In genomic region chr9:104869801-104870200, GRCh38 we compare ENCODE assay signal across 12 cellular contexts. TPM values are rescaled to one million over a fixed set of nuclear protein-coding genes. Genes with fewer than 3 reads are reported as not detected.
DNase-seq lines count a peak whose midpoint lies in the region; ATAC-seq, FAIRE-seq and TF ChIP-seq lines count a peak whose summit lies in the region.
"Had no signal": no experiment of that assay in that cellular context is flagged by ENCODE, and none has a peak within 500 bp of the region (broad histone marks: within the 10 kb centered on the region; RNA-seq: fewer than 3 reads in every experiment).

No MANE protein-coding gene starts in this region.

- peak overlapping the region; percentile 35; the same call in 1 of the 2 replicates for H2BK20ac ChIP-seq in IMR-90 (ENCODE audit: low read depth, low read length)

- TF ChIP-seq POLR2A in IMR-90 (IDR thresholded peaks at IDR 0.05; ENCODE audit: low read depth, low read length): no peak

- in situ Hi-C loops in IMR-90 (cut with MboI; ENCODE audit: low sequenced_read_pairs): loop anchor here (10.0 kb wide), 2 partner anchors 195 to 545 kb away; no protein-coding TSS in a partner anchor
- in situ Hi-C loops in GM13976 (cut with MboI; ENCODE audit: low sequenced_read_pairs, unreplicated experiment): loop anchor here (10.0 to 25.0 kb wide), 2 partner anchors 285 to 542 kb away; no protein-coding TSS in a partner anchor

- no peaks in the 10 kb centered on the region for H3K9me3 ChIP-seq in IMR-90 (ENCODE audit: control insufficient read depth, insufficient read depth, low read length)
- no peaks in the 10 kb centered on the region for H3K9me3 ChIP-seq in mesodermal cell (ENCODE audit: control insufficient read depth, low read length)
- no peaks in the 10 kb centered on the region for H3K9me3 ChIP-seq in subcutaneous abdominal adipose tissue (ENCODE audit: control insufficient read depth in 5 of 5, low read length in 5 of 5)
- H3K9me3 ChIP-seq: Caco-2 had no signal

- H3K27ac ChIP-seq in IMR-90 (ENCODE audit: insufficient read depth, low read length) (peak overlapping the region; percentile 95; the same call in 1 of the 2 replicates), mesodermal cell (ENCODE audit: low read depth, low read length, severe bottlenecking) (peak overlapping the region; percentile 81), subcutaneous abdominal adipose tissue (ENCODE audit: low read depth, low read length) (peak overlapping the region; percentile 81)

- dilution Hi-C loops in IMR-90 (cut with HindIII; ENCODE audit: low sequenced_read_pairs, unreplicated experiment): no loop called here

- H3K4ac ChIP-seq in IMR-90 (ENCODE audit: low read depth, low read length): peak overlapping the region; percentile 75

- H2AK9ac ChIP-seq in IMR-90 (replicated peaks; ENCODE audit: low read depth, low read length, poor library complexity): no peak overlapping the region

- peak overlapping the region; percentile 36 for H2BK5ac ChIP-seq in IMR-90 (ENCODE audit: low read depth, low read length, poor library complexity, severe bottlenecking)

- H3K4me3 ChIP-seq in IMR-90 (ENCODE audit: insufficient read depth, low read depth, low read length) (no peak overlapping the region), bronchial epithelial cell (ENCODE audit: low read depth, low read length) (no peak overlapping the region), mesodermal cell (ENCODE audit: extremely low read depth, insufficient read depth, low read length, poor library complexity, severe bottlenecking) (no peak overlapping the region), subcutaneous abdominal adipose tissue (ENCODE audit: low read depth in 1 of 5, low read length in 5 of 5) (no peak overlapping the region)

- H3K14ac ChIP-seq in IMR-90 (replicated peaks; ENCODE audit: low read depth, low read length): peak overlapping the region; percentile 62

- H3K36me3 ChIP-seq in IMR-90 (ENCODE audit: control insufficient read depth, insufficient read depth, low read length) (peaks cover 24% of the 10 kb centered on the region), bronchial epithelial cell (ENCODE audit: control insufficient read depth, insufficient read depth, low read length) (peaks cover 1% of the 10 kb centered on the region), mesodermal cell (ENCODE audit: control insufficient read depth, insufficient read depth, low read length) (peaks cover 2% of the 10 kb centered on the region), subcutaneous abdominal adipose tissue (ENCODE audit: control insufficient read depth in 5 of 5, insufficient read depth in 5 of 5, low read length in 5 of 5) (peaks cover 29 to 72% (median 49%) of the 10 kb centered on the region in 5 donors)

- peak overlapping the region; percentile 68; the same call in 1 of the 2 replicates for H2BK120ac ChIP-seq in IMR-90 (ENCODE audit: low read depth, low read length)

- peaks cover 11% of the 10 kb centered on the region for H4K20me1 ChIP-seq in IMR-90 (ENCODE audit: insufficient read depth, low read length)

- no peak overlapping the region for H3K9ac ChIP-seq in IMR-90 (ENCODE audit: low read depth, low read length)
- H3K9ac ChIP-seq in subcutaneous abdominal adipose tissue (ENCODE audit: low read length in 5 of 5): peak overlapping the region in 4 of 5 donors; percentile 8 to 33 (median 24)

- no CpG with 5 or more reads among the region's 1 CpG for WGBS in IMR-90 (ENCODE audit: extremely low coverage in 2 of 2, insufficient read length in 1 of 2), 2 experiments
- no CpG with 5 or more reads among the region's 1 CpG for WGBS in mesodermal cell (ENCODE audit: insufficient coverage in 2 of 2), 2 experiments

- BruUV-seq in IMR-90 (replicated peaks; lab: Mats Ljungman, UMichigan): no TSS peak

- no peak for TF ChIP-seq RAD21 in IMR-90 (IDR thresholded peaks at IDR 0.05; ENCODE audit: low read length)

- intact Hi-C loops in IMR-90 (cut with micrococcal nuclease): loop anchor here (10.0 kb wide), 1 partner anchor 125 kb away; no protein-coding TSS in a partner anchor

- H4K8ac ChIP-seq in IMR-90 (ENCODE audit: low read depth in 2 of 2, low read length in 2 of 2): peak overlapping the region; percentile 39 to 62; a peak in 3 of 4 replicates

- FAIRE-seq in bronchial epithelial cell (lab: Jason Lieb, UNC): no peak
- FAIRE-seq in GM19239 (lab: Jason Lieb, UNC): no peak

- H3K56ac ChIP-seq in IMR-90 (ENCODE audit: extremely low read depth, insufficient read depth, low read length): 0 out of 2 replicates have a peak overlapping the region, but pooled peaks have one; percentile 26

- peak overlapping the region; percentile 42 for H4K91ac ChIP-seq in IMR-90 (ENCODE audit: insufficient read depth, low read depth, low read length)

- H3K18ac ChIP-seq in IMR-90 (ENCODE audit: low read depth, low read length): peak overlapping the region; percentile 27

- H3K4me2 ChIP-seq in IMR-90 (ENCODE audit: low read depth, low read length): no peak overlapping the region

- TF ChIP-seq CTCF in IMR-90 (conservative IDR thresholded peaks at IDR 0.05; ENCODE audit: low read depth, low read length) (no peak), bronchial epithelial cell (IDR thresholded peaks at IDR 0.05; ENCODE audit: insufficient read depth, low read length, severe bottlenecking) (no peak), GM13976 (IDR thresholded peaks at IDR 0.05; ENCODE audit: borderline replicate concordance, control extremely low read depth, extremely low read depth, insufficient read depth, missing control alignments) (no peak)

- H4K5ac ChIP-seq in IMR-90 (ENCODE audit: low read depth, low read length): peak overlapping the region; percentile 4; the same call in 1 of the 2 replicates

- H3K79me1 ChIP-seq in IMR-90 (ENCODE audit: low read depth in 1 of 2, low read length in 2 of 2): peaks cover 32 to 62% of the 10 kb centered on the region in 2 experiments

- peaks cover 39% of the 10 kb centered on the region for H3K4me1 ChIP-seq in IMR-90 (ENCODE audit: control insufficient read depth, insufficient read depth, low read length)
- H3K4me1 ChIP-seq in mesodermal cell (ENCODE audit: control insufficient read depth, insufficient read depth, low read length, poor library complexity, severe bottlenecking): peaks cover 58% of the 10 kb centered on the region
- H3K4me1 ChIP-seq in subcutaneous abdominal adipose tissue (ENCODE audit: control insufficient read depth in 5 of 5, insufficient read depth in 5 of 5, low read length in 5 of 5): peaks cover 2 to 54% (median 50%) of the 10 kb centered on the region in 5 donors

- H2AK5ac ChIP-seq in IMR-90 (ENCODE audit: low read depth, low read length): no peak overlapping the region; the same call in 1 of the 2 replicates

- CTCF ChIA-PET in IMR-90 (lab: Yijun Ruan, JAX): interaction anchor here (0.6 kb wide), 1 partner anchor 54 kb away, joined by 3 read pairs; no protein-coding TSS in a partner anchor

- no peak for ATAC-seq in IMR-90 (ENCODE audit: low read depth)
- ATAC-seq in stimulated activated naive CD8-positive, alpha-beta T cell treated with anti-CD3 and anti-CD28 coated beads, Interleukin-15, Interleukin-2, amounts not matched to agents 100 U/mL and 50 U/mL, for 24 hours: no peak

- DNase-seq in IMR-90: peak; percentile 26
- peak; percentile 60 for DNase-seq in bronchial epithelial cell (ENCODE audit: low read depth)
- DNase-seq in GM19239 (ENCODE audit: insufficient read length, low spot score): no peak
- DNase-seq in stimulated activated naive CD8-positive, alpha-beta T cell treated with anti-CD3 and anti-CD28 coated beads, Interleukin-15, Interleukin-2, amounts not matched to agents 100 U/mL and 50 U/mL, for 24 hours: no peak
- no peak for DNase-seq in CD1c-positive myeloid dendritic cell (ENCODE audit: extremely low spot score)
- DNase-seq in GM13976 (ENCODE audit: low spot score): no peak
- DNase-seq: Caco-2; endodermal cell; SHP77 treated with DMSO at 0.1 percent for 48 hours; stimulated activated CD4-positive, alpha-beta T cell treated with anti-CD3 and anti-CD28 coated beads, Interleukin-1b, Interleukin-23, amount 100 ng/mL, for 48 hours had no signal

- POLR2A ChIA-PET in IMR-90 (lab: Charles Lee; ENCODE audit: unreplicated experiment): no interaction called here

- peaks cover 32% of the 10 kb centered on the region for H3K9me1 ChIP-seq in IMR-90 (ENCODE audit: insufficient read depth, low read length)

- H2BK15ac ChIP-seq in IMR-90 (ENCODE audit: low read depth, low read length): peak overlapping the region; percentile 37; the same call in 1 of the 3 replicates

- peak overlapping the region; percentile 14; the same call in 1 of the 2 replicates for H3K23ac ChIP-seq in IMR-90 (ENCODE audit: low read depth, low read length)

- H2AFZ ChIP-seq in IMR-90 (replicated peaks; ENCODE audit: low read length, poor library complexity): no peak overlapping the region

- H3K27me3 ChIP-seq in IMR-90 (ENCODE audit: control insufficient read depth, insufficient read depth, low read length) (no peaks in the 10 kb centered on the region), bronchial epithelial cell (ENCODE audit: control insufficient read depth, insufficient read depth, low read length) (no peaks in the 10 kb centered on the region), subcutaneous abdominal adipose tissue (ENCODE audit: control insufficient read depth in 5 of 5, insufficient read depth in 4 of 5, low read length in 5 of 5) (no peaks in the 10 kb centered on the region)

TF ChIP-seq in IMR-90, 13 proteins besides CTCF, POLR2A, EP300 and RAD21 (continues in another document):
- TF ChIP-seq RCOR1 (IDR thresholded peaks at IDR 0.05; ENCODE audit: insufficient replicate concordance, low read length) (no peak), NFE2L2 (IDR thresholded peaks at IDR 0.05; ENCODE audit: low read depth, low read length) (no peak), MXI1 (IDR thresholded peaks at IDR 0.05; ENCODE audit: borderline replicate concordance, low read depth, low read length) (no peak), BHLHE40 (IDR thresholded peaks at IDR 0.05; ENCODE audit: low read depth, low read length) (no peak), MAZ (IDR thresholded peaks at IDR 0.05; ENCODE audit: borderline replicate concordance, low read depth, low read length) (no peak), SMC3 (IDR thresholded peaks at IDR 0.05; ENCODE audit: low read depth, low read length) (no peak), FOS (IDR thresholded peaks at IDR 0.05; ENCODE audit: low read depth, low read length) (no peak)

RNA-seq across cellular contexts. Expression of gene ABCA1, which starts 58.2 kb away (rescaled TPM):
- total RNA-seq in IMR-90 (2012; rRNA removed): 43.6 and 52.2 TPM in 2 replicates
- polyA plus RNA-seq in IMR-90 (2012; rRNA removed): 4.3 and 5.8 TPM in 2 replicates
- 3.5 and 4.7 TPM in 2 replicates for polyA plus RNA-seq in IMR-90 (2012; cell fraction: cytosol; rRNA removed)
- 5.0 and 11.1 TPM in 2 replicates for polyA plus RNA-seq in IMR-90 (2012; cell fraction: nucleus; rRNA removed; ENCODE audit: low replicate concordance)
- 34.2 and 40.6 TPM in 2 replicates for total RNA-seq in bronchial epithelial cell
- polyA plus RNA-seq in mesodermal cell (2013, experiment 1 of 2): 13.5 TPM
- polyA plus RNA-seq in mesodermal cell (2013, experiment 2 of 2): 12.8 TPM

Comparison
In these comparisons a context has a peak if more than half of its experiments do, and no peak if none do; other contexts are left out.
1. DNase-seq: peak in IMR-90 (single experiment) and bronchial epithelial cell (single experiment); none in GM19239 (single experiment), stimulated activated naive CD8-positive, alpha-beta T cell treated with anti-CD3 and anti-CD28 coated beads, Interleukin-15, Interleukin-2, amounts not matched to agents 100 U/mL and 50 U/mL, for 24 hours (single experiment), CD1c-positive myeloid dendritic cell (single experiment) and GM13976 (single experiment).
2. Peak in every context shown above with its lines, with median percentiles within 50 percentile points of each other: H3K27ac ChIP-seq.